In genomic region chr2:235224410-235224809, GRCh38 we compare ENCODE assay signal across 8 cellular contexts.
"Had no signal": no experiment of that assay in that cellular context is flagged by ENCODE, and none has a peak within 500 bp of the region (broad histone marks: within the 10 kb centered on the region; RNA-seq: fewer than 3 reads in every experiment).

No MANE protein-coding gene starts in this region.

- H3K4me3 ChIP-seq: GM23338 had no signal

- H2AFZ ChIP-seq: GM23338 had no signal

- DNase-seq: H9, HCEC 1CT had no signal

- H3K4me1 Mint-ChIP-seq: GM23338, IgD-negative memory B cell had no signal

- H3K4me3 Mint-ChIP-seq: GM23338, H9, IgD-negative memory B cell had no signal

- ATAC-seq: GM23338, HepG2 had no signal

- H3K4me2 ChIP-seq: GM23338 had no signal

- H3K27ac ChIP-seq: HL-60 had no signal

- H3K27ac Mint-ChIP-seq: GM23338, H9, IgD-negative memory B cell had no signal

- FAIRE-seq: H1, H54, HepG2 had no signal

- H3K9me3 Mint-ChIP-seq: GM23338 had no signal
